ENCODE assay signal across 28 cellular contexts in the genomic region with DNA sequence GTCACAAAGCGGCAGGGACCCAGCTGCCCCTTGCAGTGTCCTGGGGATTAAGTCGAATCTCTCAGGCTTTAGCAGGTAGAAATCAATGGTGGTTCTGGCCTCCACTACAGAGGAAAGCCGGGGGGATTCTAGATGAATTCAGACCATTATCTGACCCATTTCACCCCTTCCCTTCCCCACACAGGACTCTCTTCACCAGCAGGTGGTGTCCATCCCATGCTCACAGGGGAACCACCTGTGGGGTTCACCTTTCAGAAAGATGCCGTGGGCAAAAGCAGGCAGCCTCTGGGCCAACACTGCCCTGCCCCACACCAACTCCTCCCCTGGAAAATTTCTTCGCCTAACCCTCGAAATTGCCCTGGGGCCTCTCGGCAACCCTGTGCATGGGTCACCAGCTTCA.
"Had no signal": no experiment of that assay in that cellular context is flagged by ENCODE, and none has a peak within 500 bp of the region (broad histone marks: within the 10 kb centered on the region; RNA-seq: fewer than 3 reads in every experiment).

No MANE protein-coding gene starts in this region.

- H2AFZ ChIP-seq: hepatocyte, neural progenitor cell, parathyroid adenoma had no signal

- H3K36me3 ChIP-seq: esophagus muscularis mucosa, gastroesophageal sphincter, heart left ventricle, left lung, neural progenitor cell, prostate gland, right atrium auricular region, suprapubic skin, transverse colon, upper lobe of right lung, uterus had no signal

- H3K9ac ChIP-seq: neural progenitor cell, parathyroid adenoma had no signal

- H3K27me3 ChIP-seq: foreskin keratinocyte, gastroesophageal sphincter, hepatocyte, neural progenitor cell, right atrium auricular region, transverse colon, upper lobe of right lung, uterus had no signal

- H3K4me2 ChIP-seq: hepatocyte, neural progenitor cell, smooth muscle cell had no signal

- DNase-seq: dorsolateral prefrontal cortex; effector CD4-positive, alpha-beta T cell; foreskin keratinocyte; heart left ventricle; left cardiac atrium; left lung; mesenchymal stem cell; naive thymus-derived CD4-positive, alpha-beta T cell; stimulated activated CD4-positive, alpha-beta T cell treated with anti-CD3 and anti-CD28 coated beads, Interleukin-12 subunit alpha, Interleukin-12 subunit beta, amount 100 ng/mL, for 4 hours; stimulated activated CD4-positive, alpha-beta T cell treated with anti-CD3 and anti-CD28 coated beads, Interleukin-1b, Interleukin-23, amount 100 ng/mL, for 48 hours; stimulated activated CD4-positive, alpha-beta T cell treated with anti-CD3 and anti-CD28 coated beads, Interleukin-4, amount 100 ng/mL, for 1 hour; stimulated activated CD8-positive, alpha-beta memory T cell treated with anti-CD3 and anti-CD28 coated beads, Interleukin-4, amount 100 ng/mL, for 48 hours; stimulated activated naive CD4-positive, alpha-beta T cell; stimulated activated naive CD8-positive, alpha-beta T cell treated with anti-CD3 and anti-CD28 coated beads, Interleukin-15, amount 100 ng/mL, for 72 hours; transverse colon; upper lobe of right lung; uterus had no signal

- H3K27ac ChIP-seq: dorsolateral prefrontal cortex, epithelial cell of prostate, esophagus muscularis mucosa, foreskin keratinocyte, gastroesophageal sphincter, heart left ventricle, hepatocyte, left lung, neural progenitor cell, parathyroid adenoma, prostate gland, right atrium auricular region, suprapubic skin, transverse colon, upper lobe of right lung, uterus had no signal

- H3K9me3 ChIP-seq: esophagus muscularis mucosa, gastroesophageal sphincter, heart left ventricle, left lung, prostate gland, right atrium auricular region, suprapubic skin, transverse colon, upper lobe of right lung, uterus had no signal

- H3K4me1 ChIP-seq: foreskin keratinocyte, gastroesophageal sphincter, heart left ventricle, left lung, parathyroid adenoma, prostate gland, right atrium auricular region, suprapubic skin, transverse colon, upper lobe of right lung, uterus had no signal

- H3K4me3 ChIP-seq: dorsolateral prefrontal cortex, esophagus muscularis mucosa, gastroesophageal sphincter, heart left ventricle, hepatocyte, left lung, neural progenitor cell, prostate gland, right atrium auricular region, smooth muscle cell, suprapubic skin, transverse colon, upper lobe of right lung, uterus had no signal

- ATAC-seq: foreskin keratinocyte; gastroesophageal sphincter; heart left ventricle; left cardiac atrium; left lung; naive thymus-derived CD4-positive, alpha-beta T cell; sciatic nerve; stimulated activated naive CD8-positive, alpha-beta T cell treated with anti-CD3 and anti-CD28 coated beads, Interleukin-15, amount 100 ng/mL, for 72 hours; upper lobe of right lung had no signal

- H3K79me2 ChIP-seq: hepatocyte, parathyroid adenoma had no signal
